Comparison of ENCODE assay signal across 2 cellular contexts in the genomic region with DNA sequence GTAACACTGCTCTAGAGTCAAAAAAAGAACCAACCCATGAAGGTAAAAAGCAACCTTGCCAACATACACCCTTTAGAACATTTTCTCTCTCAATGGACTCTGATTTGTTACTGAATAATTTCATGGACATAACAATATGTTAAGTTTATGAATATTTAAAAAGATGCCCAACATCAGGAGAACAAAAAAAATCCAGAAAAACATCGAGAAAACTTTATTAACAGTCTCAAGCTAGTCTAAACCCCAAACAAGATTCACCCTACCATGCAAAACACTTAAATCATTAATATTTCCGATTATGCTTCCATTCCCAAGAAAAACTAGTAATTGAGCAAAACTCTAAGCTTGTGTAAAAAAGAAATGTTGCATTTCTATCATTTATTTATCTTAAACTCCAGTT.
TF ChIP-seq lines count a peak whose summit lies in the region.

No MANE protein-coding gene starts in this region.

TF ChIP-seq in GM12878, 131 proteins besides CTCF, POLR2A, EP300 and RAD21:
- no peak for TF ChIP-seq ZNF24 (IDR thresholded peaks at IDR 0.05)
- no peak for TF ChIP-seq NR2F1 (conservative IDR thresholded peaks at IDR 0.05)
- TF ChIP-seq, protein P1, sequence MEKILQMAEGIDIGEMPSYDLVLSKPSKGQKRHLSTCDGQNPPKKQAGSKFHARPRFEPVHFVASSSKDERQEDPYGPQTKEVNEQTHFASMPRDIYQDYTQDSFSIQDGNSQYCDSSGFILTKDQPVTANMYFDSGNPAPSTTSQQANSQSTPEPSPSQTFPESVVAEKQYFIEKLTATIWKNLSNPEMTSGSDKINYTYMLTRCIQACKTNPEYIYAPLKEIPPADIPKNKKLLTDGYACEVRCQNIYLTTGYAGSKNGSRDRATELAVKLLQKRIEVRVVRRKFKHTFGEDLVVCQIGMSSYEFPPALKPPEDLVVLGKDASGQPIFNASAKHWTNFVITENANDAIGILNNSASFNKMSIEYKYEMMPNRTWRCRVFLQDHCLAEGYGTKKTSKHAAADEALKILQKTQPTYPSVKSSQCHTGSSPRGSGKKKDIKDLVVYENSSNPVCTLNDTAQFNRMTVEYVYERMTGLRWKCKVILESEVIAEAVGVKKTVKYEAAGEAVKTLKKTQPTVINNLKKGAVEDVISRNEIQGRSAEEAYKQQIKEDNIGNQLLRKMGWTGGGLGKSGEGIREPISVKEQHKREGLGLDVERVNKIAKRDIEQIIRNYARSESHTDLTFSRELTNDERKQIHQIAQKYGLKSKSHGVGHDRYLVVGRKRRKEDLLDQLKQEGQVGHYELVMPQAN (conservative IDR thresholded peaks at IDR 0.05) = no peak
- TF ChIP-seq NR2C2 (IDR thresholded peaks at IDR 0.05; ENCODE audit: borderline replicate concordance, control insufficient read depth, insufficient read length, low read depth) = no peak
- no peak for TF ChIP-seq ZNF622 (IDR thresholded peaks at IDR 0.05)
- TF ChIP-seq, protein P2, sequence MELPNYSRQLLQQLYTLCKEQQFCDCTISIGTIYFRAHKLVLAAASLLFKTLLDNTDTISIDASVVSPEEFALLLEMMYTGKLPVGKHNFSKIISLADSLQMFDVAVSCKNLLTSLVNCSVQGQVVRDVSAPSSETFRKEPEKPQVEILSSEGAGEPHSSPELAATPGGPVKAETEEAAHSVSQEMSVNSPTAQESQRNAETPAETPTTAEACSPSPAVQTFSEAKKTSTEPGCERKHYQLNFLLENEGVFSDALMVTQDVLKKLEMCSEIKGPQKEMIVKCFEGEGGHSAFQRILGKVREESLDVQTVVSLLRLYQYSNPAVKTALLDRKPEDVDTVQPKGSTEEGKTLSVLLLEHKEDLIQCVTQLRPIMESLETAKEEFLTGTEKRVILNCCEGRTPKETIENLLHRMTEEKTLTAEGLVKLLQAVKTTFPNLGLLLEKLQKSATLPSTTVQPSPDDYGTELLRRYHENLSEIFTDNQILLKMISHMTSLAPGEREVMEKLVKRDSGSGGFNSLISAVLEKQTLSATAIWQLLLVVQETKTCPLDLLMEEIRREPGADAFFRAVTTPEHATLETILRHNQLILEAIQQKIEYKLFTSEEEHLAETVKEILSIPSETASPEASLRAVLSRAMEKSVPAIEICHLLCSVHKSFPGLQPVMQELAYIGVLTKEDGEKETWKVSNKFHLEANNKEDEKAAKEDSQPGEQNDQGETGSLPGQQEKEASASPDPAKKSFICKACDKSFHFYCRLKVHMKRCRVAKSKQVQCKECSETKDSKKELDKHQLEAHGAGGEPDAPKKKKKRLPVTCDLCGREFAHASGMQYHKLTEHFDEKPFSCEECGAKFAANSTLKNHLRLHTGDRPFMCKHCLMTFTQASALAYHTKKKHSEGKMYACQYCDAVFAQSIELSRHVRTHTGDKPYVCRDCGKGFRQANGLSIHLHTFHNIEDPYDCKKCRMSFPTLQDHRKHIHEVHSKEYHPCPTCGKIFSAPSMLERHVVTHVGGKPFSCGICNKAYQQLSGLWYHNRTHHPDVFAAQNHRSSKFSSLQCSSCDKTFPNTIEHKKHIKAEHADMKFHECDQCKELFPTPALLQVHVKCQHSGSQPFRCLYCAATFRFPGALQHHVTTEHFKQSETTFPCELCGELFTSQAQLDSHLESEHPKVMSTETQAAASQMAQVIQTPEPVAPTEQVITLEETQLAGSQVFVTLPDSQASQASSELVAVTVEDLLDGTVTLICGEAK (IDR thresholded peaks at IDR 0.05; ENCODE audit: borderline replicate concordance) = peak; percentile 85
TF ChIP-seq in GM12878: peak in this region for 1.

TF ChIP-seq in SK-N-SH, 30 proteins besides CTCF, POLR2A, EP300 and RAD21:
- TF ChIP-seq ELF1 (IDR thresholded peaks at IDR 0.05) = no peak
- no peak for TF ChIP-seq RFX5 (IDR thresholded peaks at IDR 0.05; ENCODE audit: low read length)
- no peak for TF ChIP-seq RXRA (IDR thresholded peaks at IDR 0.05; ENCODE audit: borderline replicate concordance, low read depth)
- no peak for TF ChIP-seq CHD2 (IDR thresholded peaks at IDR 0.05; ENCODE audit: low read length, partially characterized antibody)
- TF ChIP-seq MEF2A (IDR thresholded peaks at IDR 0.05; ENCODE audit: borderline replicate concordance, low read depth) = no peak
- TF ChIP-seq MXI1 (IDR thresholded peaks at IDR 0.05; ENCODE audit: low read depth, low read length) = no peak
- no peak for TF ChIP-seq TAF1 (IDR thresholded peaks at IDR 0.05; ENCODE audit: borderline replicate concordance, low read depth, low read length)
- TF ChIP-seq, protein P3, sequence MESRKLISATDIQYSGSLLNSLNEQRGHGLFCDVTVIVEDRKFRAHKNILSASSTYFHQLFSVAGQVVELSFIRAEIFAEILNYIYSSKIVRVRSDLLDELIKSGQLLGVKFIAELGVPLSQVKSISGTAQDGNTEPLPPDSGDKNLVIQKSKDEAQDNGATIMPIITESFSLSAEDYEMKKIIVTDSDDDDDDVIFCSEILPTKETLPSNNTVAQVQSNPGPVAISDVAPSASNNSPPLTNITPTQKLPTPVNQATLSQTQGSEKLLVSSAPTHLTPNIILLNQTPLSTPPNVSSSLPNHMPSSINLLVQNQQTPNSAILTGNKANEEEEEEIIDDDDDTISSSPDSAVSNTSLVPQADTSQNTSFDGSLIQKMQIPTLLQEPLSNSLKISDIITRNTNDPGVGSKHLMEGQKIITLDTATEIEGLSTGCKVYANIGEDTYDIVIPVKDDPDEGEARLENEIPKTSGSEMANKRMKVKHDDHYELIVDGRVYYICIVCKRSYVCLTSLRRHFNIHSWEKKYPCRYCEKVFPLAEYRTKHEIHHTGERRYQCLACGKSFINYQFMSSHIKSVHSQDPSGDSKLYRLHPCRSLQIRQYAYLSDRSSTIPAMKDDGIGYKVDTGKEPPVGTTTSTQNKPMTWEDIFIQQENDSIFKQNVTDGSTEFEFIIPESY (IDR thresholded peaks at IDR 0.05; ENCODE audit: borderline replicate concordance, low read depth) = no peak
- TF ChIP-seq, protein P4, sequence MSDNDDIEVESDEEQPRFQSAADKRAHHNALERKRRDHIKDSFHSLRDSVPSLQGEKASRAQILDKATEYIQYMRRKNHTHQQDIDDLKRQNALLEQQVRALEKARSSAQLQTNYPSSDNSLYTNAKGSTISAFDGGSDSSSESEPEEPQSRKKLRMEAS (IDR thresholded peaks at IDR 0.05; ENCODE audit: low read depth) = no peak
